18 cellular contexts compared by ENCODE assay signal in the genomic region with DNA sequence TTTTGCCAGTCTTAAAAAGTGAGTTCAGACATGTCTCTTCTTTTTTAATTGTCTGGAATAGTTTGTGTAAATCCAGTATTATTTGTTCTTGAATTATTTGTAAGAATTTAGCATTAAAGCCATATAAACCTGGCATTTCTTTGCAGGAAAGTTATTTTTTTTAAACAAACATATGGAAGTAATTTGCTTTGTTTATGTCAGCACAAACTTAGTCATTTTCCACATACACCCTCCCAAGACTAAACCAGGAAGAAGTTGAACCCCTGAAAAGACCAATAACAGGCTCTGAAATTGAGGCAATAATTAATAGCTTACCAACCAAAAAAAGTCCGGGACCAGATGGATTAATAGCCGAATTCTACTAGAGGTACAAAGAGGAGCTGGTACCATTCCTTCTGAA. TPM values are rescaled to one million over a fixed set of nuclear protein-coding genes. Genes with fewer than 3 reads are reported as not detected.
DNase-seq lines count a peak whose midpoint lies in the region; ATAC-seq and TF ChIP-seq lines count a peak whose summit lies in the region.
"Had no signal": no experiment of that assay in that cellular context is flagged by ENCODE, and none has a peak within 500 bp of the region (broad histone marks: within the 10 kb centered on the region; RNA-seq: fewer than 3 reads in every experiment).

No MANE protein-coding gene starts in this region.

- H3K4me3 ChIP-seq in SK-N-SH (ENCODE audit: low read depth in 2 of 2, low read length in 1 of 2): no peak overlapping the region
- no peak overlapping the region for H3K4me3 ChIP-seq in adipocyte (ENCODE audit: low read length)
- H3K4me3 ChIP-seq: BLaER1, HAP-1, K562, SJSA1 had no signal

- H3K9me2 ChIP-seq in SK-N-SH: no peaks in the 10 kb centered on the region

- H3K4me1 ChIP-seq in SK-N-SH (ENCODE audit: control insufficient read depth in 1 of 2, insufficient read depth in 2 of 2, low read depth in 1 of 2, low read length in 1 of 2): no peaks in the 10 kb centered on the region
- H3K4me1 ChIP-seq in adipocyte (ENCODE audit: control insufficient read depth, insufficient read depth, low read length): no peaks in the 10 kb centered on the region
- H3K4me1 ChIP-seq: BLaER1, SJSA1 had no signal

- no peaks in the 10 kb centered on the region for H3K79me2 ChIP-seq in SK-N-SH (ENCODE audit: insufficient read depth)

- no peak for TF ChIP-seq CTCF in SK-N-SH (IDR thresholded peaks at IDR 0.05)

- CTCF ChIA-PET in SK-N-SH (lab: Yijun Ruan, JAX): no interaction called here

- no peaks in the 10 kb centered on the region for H3K36me3 ChIP-seq in SK-N-SH (replicated peaks in 1 of 2; ENCODE audit: control insufficient read depth in 1 of 2, insufficient read depth in 2 of 2, low read length in 1 of 2)
- no peaks in the 10 kb centered on the region for H3K36me3 ChIP-seq in adipocyte (ENCODE audit: control insufficient read depth, insufficient read depth, low read length, severe bottlenecking)
- H3K36me3 ChIP-seq: BLaER1, HAP-1, SJSA1 had no signal

- TF ChIP-seq RAD21 in SK-N-SH (IDR thresholded peaks at IDR 0.05; ENCODE audit: low read length): no peak

- no peaks in the 10 kb centered on the region for H3K27me3 ChIP-seq in SK-N-SH (ENCODE audit: insufficient read depth)
- H3K27me3 ChIP-seq in adipocyte (replicated peaks; ENCODE audit: control insufficient read depth, insufficient read depth, low read length): no peaks in the 10 kb centered on the region
- H3K27me3 ChIP-seq: BLaER1, SJSA1 had no signal

- ATAC-seq in SK-N-SH treated with all-trans-retinoic acid at 6 μM for 48 hours: no peak
- ATAC-seq: K562, Panc1 had no signal

- H3K9ac ChIP-seq in SK-N-SH: no peak overlapping the region
- H3K9ac ChIP-seq in adipocyte (ENCODE audit: low read length): no peak overlapping the region
- H3K9ac ChIP-seq: BLaER1 had no signal

- POLR2A ChIA-PET in SK-N-SH (lab: Yijun Ruan, JAX): no interaction called here

- no peak overlapping the region for H3K27ac ChIP-seq in SK-N-SH (ENCODE audit: low read depth in 2 of 2, low read length in 1 of 2)
- H3K27ac ChIP-seq: 22Rv1, BLaER1, SJSA1 had no signal

- no peaks in the 10 kb centered on the region for H3F3A ChIP-seq in SK-N-SH (replicated peaks; ENCODE audit: insufficient read depth)

- no peak overlapping the region for H3K4me2 ChIP-seq in SK-N-SH
- H3K4me2 ChIP-seq: BLaER1 had no signal

- H2AFZ ChIP-seq in SK-N-SH (ENCODE audit: low read depth): no peak overlapping the region

- no peak for TF ChIP-seq EP300 in SK-N-SH (IDR thresholded peaks at IDR 0.05; ENCODE audit: borderline replicate concordance in 1 of 2, low read depth in 1 of 2, low read length in 1 of 2)

- H3K9me3 ChIP-seq in SK-N-SH (no peaks in the 10 kb centered on the region), adipocyte (ENCODE audit: control insufficient read depth, low read length) (peaks cover 7% of the 10 kb centered on the region)
- H3K9me3 ChIP-seq: BLaER1, SJSA1 had no signal

- 74% methylated on average over 2 of the region's 2 CpGs for WGBS in SK-N-SH (ENCODE audit: low lambda C conversion rate)

- no peak for DNase-seq in SK-N-SH
- DNase-seq in adipocyte (ENCODE audit: low read depth): peak; percentile 62
- DNase-seq in fibroblast of the conjunctiva (ENCODE audit: low read depth): peak; percentile 33
- no peak for DNase-seq in T-helper 1 cell
- DNase-seq in posterior vena cava (ENCODE audit: low spot score): no peak
- DNase-seq in SK-N-DZ (ENCODE audit: low spot score): no peak
- DNase-seq in stimulated activated CD4-positive, alpha-beta T cell treated with anti-CD3 and anti-CD28 coated beads, Interleukin-4, amount 100 ng/mL, for 24 hours: no peak
- DNase-seq: CD4-positive, alpha-beta memory T cell; NCI-H1105; NCI-H2081 treated with DMSO at 0.1 percent for 48 hours had no signal

- intact Hi-C loops in posterior vena cava (cut with DNase I): no loop called here

- no peaks in the 10 kb centered on the region for H4K20me1 ChIP-seq in SK-N-SH (ENCODE audit: insufficient read depth)
- H4K20me1 ChIP-seq: BLaER1 had no signal

TF ChIP-seq in SK-N-SH, 30 proteins besides CTCF, POLR2A, EP300 and RAD21:
- 0 out of 2 replicates have a peak, but pooled peaks have one; percentile 19 for TF ChIP-seq TCF12 (IDR thresholded peaks at IDR 0.05)
- TF ChIP-seq IRF3 (IDR thresholded peaks at IDR 0.05; ENCODE audit: low read depth, low read length): no peak
- TF ChIP-seq, protein P1, sequence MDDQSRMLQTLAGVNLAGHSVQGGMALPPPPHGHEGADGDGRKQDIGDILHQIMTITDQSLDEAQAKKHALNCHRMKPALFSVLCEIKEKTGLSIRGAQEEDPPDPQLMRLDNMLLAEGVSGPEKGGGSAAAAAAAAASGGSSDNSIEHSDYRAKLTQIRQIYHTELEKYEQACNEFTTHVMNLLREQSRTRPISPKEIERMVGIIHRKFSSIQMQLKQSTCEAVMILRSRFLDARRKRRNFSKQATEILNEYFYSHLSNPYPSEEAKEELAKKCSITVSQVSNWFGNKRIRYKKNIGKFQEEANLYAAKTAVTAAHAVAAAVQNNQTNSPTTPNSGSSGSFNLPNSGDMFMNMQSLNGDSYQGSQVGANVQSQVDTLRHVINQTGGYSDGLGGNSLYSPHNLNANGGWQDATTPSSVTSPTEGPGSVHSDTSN (IDR thresholded peaks at IDR 0.05): no peak
- TF ChIP-seq MEF2A (IDR thresholded peaks at IDR 0.05; ENCODE audit: borderline replicate concordance, low read depth): no peak
TF ChIP-seq in SK-N-SH: peak in this region for 1.

TF ChIP-seq in SK-N-SH treated with all-trans-retinoic acid at 6 μM for 48 hours, 23 proteins besides CTCF, POLR2A, EP300 and RAD21:
- TF ChIP-seq CSRNP3 (CRISPR knock-in tag; IDR thresholded peaks at IDR 0.05) (no peak), CSDC2 (CRISPR knock-in tag; IDR thresholded peaks at IDR 0.05) (no peak), OSR1 (CRISPR knock-in tag; IDR thresholded peaks at IDR 0.05) (no peak)

RNA-seq across cellular contexts. Expression of gene CCDC81, which starts 9.1 kb away (rescaled TPM):
- polyA plus RNA-seq in SK-N-SH (2012; rRNA removed): 0.49 and 0.62 TPM in 2 replicates
- 0.38 and 0.64 TPM in 2 replicates for polyA plus RNA-seq in SK-N-SH (2012; cell fraction: cytosol; rRNA removed)
- 1.8 and 2.0 TPM in 2 replicates for polyA plus RNA-seq in SK-N-SH (2012; cell fraction: nucleus; rRNA removed)
- total RNA-seq in posterior vena cava: 1 to 10 TPM; 6.2 to 9.8 TPM
- 0.14 and 0.47 TPM in 2 replicates for polyA plus RNA-seq in SK-N-DZ (2014; cell fraction: cytosol; rRNA removed)
- 0.50 and 2.0 TPM in 2 replicates for polyA plus RNA-seq in SK-N-DZ (2014; cell fraction: nucleus; rRNA removed)
- total RNA-seq: NCI-H460 had no signal

Comparison
In these comparisons a context has a peak if more than half of its experiments do, and no peak if none do; other contexts are left out.
1. DNase-seq: peak in adipocyte (single experiment) and fibroblast of the conjunctiva (single experiment); none in SK-N-SH (single experiment), T-helper 1 cell (0 of 5), posterior vena cava (single experiment), SK-N-DZ (single experiment) and stimulated activated CD4-positive, alpha-beta T cell treated with anti-CD3 and anti-CD28 coated beads, Interleukin-4, amount 100 ng/mL, for 24 hours (single experiment).